In genomic region chr6:160995271-160995670, GRCh38 we compare ENCODE assay signal across 1 cellular context.
TF ChIP-seq lines count a peak whose summit lies in the region.

No MANE protein-coding gene starts in this region.

TF ChIP-seq in GM12878, 131 proteins besides CTCF, POLR2A, EP300 and RAD21:
- TF ChIP-seq IKZF1 (conservative IDR thresholded peaks at IDR 0.05) (no peak), EZH2 (IDR thresholded peaks at IDR 0.05; ENCODE audit: borderline replicate concordance, control insufficient read depth, low read depth, low read length) (no peak), JUNB (IDR thresholded peaks at IDR 0.05) (no peak), ATF7 (IDR thresholded peaks at IDR 0.05; ENCODE audit: low read depth) (no peak), ZBTB33 (IDR thresholded peaks at IDR 0.05) (no peak), ETV6 (conservative IDR thresholded peaks at IDR 0.05 in 1 of 2, IDR thresholded peaks at IDR 0.05 in 1 of 2; ENCODE audit: borderline replicate concordance in 1 of 2, low read depth in 1 of 2) (no peak), KAT2A (conservative IDR thresholded peaks at IDR 0.05; ENCODE audit: control insufficient read depth, low read depth, low read length) (no peak), TAF1 (IDR thresholded peaks at IDR 0.05; ENCODE audit: borderline replicate concordance, low read depth, low read length) (no peak)
